ENCODE assay signal across 1 cellular context in the genomic region with DNA sequence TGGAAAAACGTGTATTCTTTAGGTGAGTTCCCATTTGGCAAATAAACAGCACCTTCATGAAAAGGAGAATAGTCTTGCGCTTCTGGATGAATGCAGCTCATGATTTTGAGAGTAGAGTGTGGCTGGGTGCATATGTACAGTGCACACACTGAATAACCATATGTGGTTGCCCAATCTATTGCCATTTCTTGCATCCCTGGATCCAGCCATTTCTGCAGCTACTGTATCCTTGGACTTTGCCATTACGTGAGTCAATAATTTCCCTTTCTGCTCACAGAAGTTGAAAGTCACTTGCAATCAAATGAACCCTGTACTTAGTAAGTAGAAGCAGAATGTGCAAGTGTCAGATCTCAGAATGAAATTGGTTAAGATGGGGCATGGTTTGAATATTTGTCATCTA.
TF ChIP-seq lines count a peak whose summit lies in the region.

No MANE protein-coding gene starts in this region.

TF ChIP-seq in HepG2, 621 proteins besides CTCF, POLR2A, EP300 and RAD21 (continued from another document and continues in another):
- TF ChIP-seq, protein P1, sequence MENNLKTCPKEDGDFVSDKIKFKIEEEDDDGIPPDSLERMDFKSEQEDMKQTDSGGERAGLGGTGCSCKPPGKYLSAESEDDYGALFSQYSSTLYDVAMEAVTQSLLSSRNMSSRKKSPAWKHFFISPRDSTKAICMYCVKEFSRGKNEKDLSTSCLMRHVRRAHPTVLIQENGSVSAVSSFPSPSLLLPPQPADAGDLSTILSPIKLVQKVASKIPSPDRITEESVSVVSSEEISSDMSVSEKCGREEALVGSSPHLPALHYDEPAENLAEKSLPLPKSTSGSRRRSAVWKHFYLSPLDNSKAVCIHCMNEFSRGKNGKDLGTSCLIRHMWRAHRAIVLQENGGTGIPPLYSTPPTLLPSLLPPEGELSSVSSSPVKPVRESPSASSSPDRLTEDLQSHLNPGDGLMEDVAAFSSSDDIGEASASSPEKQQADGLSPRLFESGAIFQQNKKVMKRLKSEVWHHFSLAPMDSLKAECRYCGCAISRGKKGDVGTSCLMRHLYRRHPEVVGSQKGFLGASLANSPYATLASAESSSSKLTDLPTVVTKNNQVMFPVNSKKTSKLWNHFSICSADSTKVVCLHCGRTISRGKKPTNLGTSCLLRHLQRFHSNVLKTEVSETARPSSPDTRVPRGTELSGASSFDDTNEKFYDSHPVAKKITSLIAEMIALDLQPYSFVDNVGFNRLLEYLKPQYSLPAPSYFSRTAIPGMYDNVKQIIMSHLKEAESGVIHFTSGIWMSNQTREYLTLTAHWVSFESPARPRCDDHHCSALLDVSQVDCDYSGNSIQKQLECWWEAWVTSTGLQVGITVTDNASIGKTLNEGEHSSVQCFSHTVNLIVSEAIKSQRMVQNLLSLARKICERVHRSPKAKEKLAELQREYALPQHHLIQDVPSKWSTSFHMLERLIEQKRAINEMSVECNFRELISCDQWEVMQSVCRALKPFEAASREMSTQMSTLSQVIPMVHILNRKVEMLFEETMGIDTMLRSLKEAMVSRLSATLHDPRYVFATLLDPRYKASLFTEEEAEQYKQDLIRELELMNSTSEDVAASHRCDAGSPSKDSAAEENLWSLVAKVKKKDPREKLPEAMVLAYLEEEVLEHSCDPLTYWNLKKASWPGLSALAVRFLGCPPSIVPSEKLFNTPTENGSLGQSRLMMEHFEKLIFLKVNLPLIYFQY (CRISPR knock-in tag; IDR thresholded peaks at IDR 0.05; ENCODE audit: borderline replicate concordance): no peak
- TF ChIP-seq GZF1 (CRISPR knock-in tag; IDR thresholded peaks at IDR 0.05) (no peak), MATR3 (CRISPR knock-in tag; IDR thresholded peaks at IDR 0.05) (no peak), PHF20 (CRISPR knock-in tag; IDR thresholded peaks at IDR 0.05) (no peak), ZNF557 (CRISPR knock-in tag; IDR thresholded peaks at IDR 0.05) (no peak), NR2F6 (IDR thresholded peaks at IDR 0.05) (no peak), NR2F6 (CRISPR knock-in tag; IDR thresholded peaks at IDR 0.05) (peak; percentile 32; the same call in 1 of the 2 replicates), SPEN (CRISPR knock-in tag; IDR thresholded peaks at IDR 0.05; ENCODE audit: low read depth) (peak; percentile 31; the same call in 1 of the 2 replicates), SRSF9 (IDR thresholded peaks at IDR 0.05; ENCODE audit: borderline replicate concordance, insufficient read depth, low read depth, low read length, poor library complexity, severe bottlenecking) (no peak), TOE1 (CRISPR knock-in tag; IDR thresholded peaks at IDR 0.05) (no peak), ZNF605 (CRISPR knock-in tag; IDR thresholded peaks at IDR 0.05) (no peak), MIER3 (CRISPR knock-in tag; IDR thresholded peaks at IDR 0.05; ENCODE audit: borderline replicate concordance) (peak; percentile 55; the same call in 1 of the 2 replicates), ZFAT (CRISPR knock-in tag; conservative IDR thresholded peaks at IDR 0.05) (no peak), ZNF34 (CRISPR knock-in tag; IDR thresholded peaks at IDR 0.05; ENCODE audit: borderline replicate concordance) (no peak), ZBTB1 (CRISPR knock-in tag; IDR thresholded peaks at IDR 0.05; ENCODE audit: borderline replicate concordance) (no peak), ZNF282 (IDR thresholded peaks at IDR 0.05; ENCODE audit: partially characterized antibody) (no peak), NFIB (CRISPR knock-in tag; IDR thresholded peaks at IDR 0.05; ENCODE audit: borderline replicate concordance) (no peak), ZNF616 (CRISPR knock-in tag; IDR thresholded peaks at IDR 0.05; ENCODE audit: low read depth) (no peak), ZZZ3 (CRISPR knock-in tag; IDR thresholded peaks at IDR 0.05; ENCODE audit: borderline replicate concordance) (no peak), CEBPG (CRISPR knock-in tag; IDR thresholded peaks at IDR 0.05) (peak; percentile 90), HDAC6 (IDR thresholded peaks at IDR 0.05; ENCODE audit: low read depth, low read length) (no peak), ZNF713 (CRISPR knock-in tag; IDR thresholded peaks at IDR 0.05) (no peak), MZF1 (CRISPR knock-in tag; IDR thresholded peaks at IDR 0.05; ENCODE audit: borderline replicate concordance) (no peak), ZFY (CRISPR knock-in tag; IDR thresholded peaks at IDR 0.05) (no peak), REPIN1 (CRISPR knock-in tag; IDR thresholded peaks at IDR 0.05; ENCODE audit: borderline replicate concordance, low read depth) (peak; percentile 34; the same call in 1 of the 2 replicates), PPARG (CRISPR knock-in tag; conservative IDR thresholded peaks at IDR 0.05) (no peak), ZNF564 (CRISPR knock-in tag; IDR thresholded peaks at IDR 0.05) (no peak), TEAD3 (CRISPR knock-in tag; optimal IDR thresholded peaks at IDR 0.05; ENCODE audit: borderline replicate concordance) (no peak), MAFG (CRISPR knock-in tag; IDR thresholded peaks at IDR 0.05) (no peak), MEIS2 (CRISPR knock-in tag; IDR thresholded peaks at IDR 0.05) (0 out of 2 replicates have a peak, but pooled peaks have one; percentile 23), ZKSCAN1 (IDR thresholded peaks at IDR 0.05; ENCODE audit: low read length) (no peak), MED1 (CRISPR knock-in tag; IDR thresholded peaks at IDR 0.05) (peak; percentile 52), SSRP1 (CRISPR knock-in tag; IDR thresholded peaks at IDR 0.05) (no peak), ZNF546 (CRISPR knock-in tag; conservative IDR thresholded peaks at IDR 0.05) (no peak), ZNF607 (CRISPR knock-in tag; IDR thresholded peaks at IDR 0.05; ENCODE audit: borderline replicate concordance) (no peak), SP2 (CRISPR knock-in tag; IDR thresholded peaks at IDR 0.05) (no peak), HNF4G (IDR thresholded peaks at IDR 0.05; ENCODE audit: borderline replicate concordance, low read depth, low read length) (peak; percentile 73), HNF4G (CRISPR knock-in tag; IDR thresholded peaks at IDR 0.05; ENCODE audit: borderline replicate concordance, low read depth) (peak; percentile 72), GATA4 (IDR thresholded peaks at IDR 0.05; ENCODE audit: borderline replicate concordance, low read depth) (no peak), RARA (CRISPR knock-in tag; IDR thresholded peaks at IDR 0.05) (peak; percentile 27; the same call in 1 of the 2 replicates), ZNF432 (CRISPR knock-in tag; IDR thresholded peaks at IDR 0.05; ENCODE audit: borderline replicate concordance) (no peak), FOXA1 (IDR thresholded peaks at IDR 0.05) (no peak), FOXA1 (CRISPR knock-in tag; IDR thresholded peaks at IDR 0.05) (peak; percentile 38; the same call in 1 of the 2 replicates)
- TF ChIP-seq, protein P2, sequence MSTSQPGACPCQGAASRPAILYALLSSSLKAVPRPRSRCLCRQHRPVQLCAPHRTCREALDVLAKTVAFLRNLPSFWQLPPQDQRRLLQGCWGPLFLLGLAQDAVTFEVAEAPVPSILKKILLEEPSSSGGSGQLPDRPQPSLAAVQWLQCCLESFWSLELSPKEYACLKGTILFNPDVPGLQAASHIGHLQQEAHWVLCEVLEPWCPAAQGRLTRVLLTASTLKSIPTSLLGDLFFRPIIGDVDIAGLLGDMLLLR (CRISPR knock-in tag; IDR thresholded peaks at IDR 0.05): no peak
- TF ChIP-seq, protein P3, sequence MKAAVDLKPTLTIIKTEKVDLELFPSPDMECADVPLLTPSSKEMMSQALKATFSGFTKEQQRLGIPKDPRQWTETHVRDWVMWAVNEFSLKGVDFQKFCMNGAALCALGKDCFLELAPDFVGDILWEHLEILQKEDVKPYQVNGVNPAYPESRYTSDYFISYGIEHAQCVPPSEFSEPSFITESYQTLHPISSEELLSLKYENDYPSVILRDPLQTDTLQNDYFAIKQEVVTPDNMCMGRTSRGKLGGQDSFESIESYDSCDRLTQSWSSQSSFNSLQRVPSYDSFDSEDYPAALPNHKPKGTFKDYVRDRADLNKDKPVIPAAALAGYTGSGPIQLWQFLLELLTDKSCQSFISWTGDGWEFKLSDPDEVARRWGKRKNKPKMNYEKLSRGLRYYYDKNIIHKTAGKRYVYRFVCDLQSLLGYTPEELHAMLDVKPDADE (CRISPR knock-in tag; IDR thresholded peaks at IDR 0.05): no peak
- TF ChIP-seq, protein P4, sequence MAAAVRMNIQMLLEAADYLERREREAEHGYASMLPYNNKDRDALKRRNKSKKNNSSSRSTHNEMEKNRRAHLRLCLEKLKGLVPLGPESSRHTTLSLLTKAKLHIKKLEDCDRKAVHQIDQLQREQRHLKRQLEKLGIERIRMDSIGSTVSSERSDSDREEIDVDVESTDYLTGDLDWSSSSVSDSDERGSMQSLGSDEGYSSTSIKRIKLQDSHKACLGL (CRISPR knock-in tag; IDR thresholded peaks at IDR 0.05): no peak
- TF ChIP-seq, protein P5, sequence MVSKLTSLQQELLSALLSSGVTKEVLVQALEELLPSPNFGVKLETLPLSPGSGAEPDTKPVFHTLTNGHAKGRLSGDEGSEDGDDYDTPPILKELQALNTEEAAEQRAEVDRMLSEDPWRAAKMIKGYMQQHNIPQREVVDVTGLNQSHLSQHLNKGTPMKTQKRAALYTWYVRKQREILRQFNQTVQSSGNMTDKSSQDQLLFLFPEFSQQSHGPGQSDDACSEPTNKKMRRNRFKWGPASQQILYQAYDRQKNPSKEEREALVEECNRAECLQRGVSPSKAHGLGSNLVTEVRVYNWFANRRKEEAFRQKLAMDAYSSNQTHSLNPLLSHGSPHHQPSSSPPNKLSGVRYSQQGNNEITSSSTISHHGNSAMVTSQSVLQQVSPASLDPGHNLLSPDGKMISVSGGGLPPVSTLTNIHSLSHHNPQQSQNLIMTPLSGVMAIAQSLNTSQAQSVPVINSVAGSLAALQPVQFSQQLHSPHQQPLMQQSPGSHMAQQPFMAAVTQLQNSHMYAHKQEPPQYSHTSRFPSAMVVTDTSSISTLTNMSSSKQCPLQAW (CRISPR knock-in tag; IDR thresholded peaks at IDR 0.05): peak; percentile 68
- TF ChIP-seq, protein P6, sequence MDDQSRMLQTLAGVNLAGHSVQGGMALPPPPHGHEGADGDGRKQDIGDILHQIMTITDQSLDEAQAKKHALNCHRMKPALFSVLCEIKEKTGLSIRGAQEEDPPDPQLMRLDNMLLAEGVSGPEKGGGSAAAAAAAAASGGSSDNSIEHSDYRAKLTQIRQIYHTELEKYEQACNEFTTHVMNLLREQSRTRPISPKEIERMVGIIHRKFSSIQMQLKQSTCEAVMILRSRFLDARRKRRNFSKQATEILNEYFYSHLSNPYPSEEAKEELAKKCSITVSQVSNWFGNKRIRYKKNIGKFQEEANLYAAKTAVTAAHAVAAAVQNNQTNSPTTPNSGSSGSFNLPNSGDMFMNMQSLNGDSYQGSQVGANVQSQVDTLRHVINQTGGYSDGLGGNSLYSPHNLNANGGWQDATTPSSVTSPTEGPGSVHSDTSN (CRISPR knock-in tag; IDR thresholded peaks at IDR 0.05; ENCODE audit: borderline replicate concordance): no peak
- TF ChIP-seq, protein P7, sequence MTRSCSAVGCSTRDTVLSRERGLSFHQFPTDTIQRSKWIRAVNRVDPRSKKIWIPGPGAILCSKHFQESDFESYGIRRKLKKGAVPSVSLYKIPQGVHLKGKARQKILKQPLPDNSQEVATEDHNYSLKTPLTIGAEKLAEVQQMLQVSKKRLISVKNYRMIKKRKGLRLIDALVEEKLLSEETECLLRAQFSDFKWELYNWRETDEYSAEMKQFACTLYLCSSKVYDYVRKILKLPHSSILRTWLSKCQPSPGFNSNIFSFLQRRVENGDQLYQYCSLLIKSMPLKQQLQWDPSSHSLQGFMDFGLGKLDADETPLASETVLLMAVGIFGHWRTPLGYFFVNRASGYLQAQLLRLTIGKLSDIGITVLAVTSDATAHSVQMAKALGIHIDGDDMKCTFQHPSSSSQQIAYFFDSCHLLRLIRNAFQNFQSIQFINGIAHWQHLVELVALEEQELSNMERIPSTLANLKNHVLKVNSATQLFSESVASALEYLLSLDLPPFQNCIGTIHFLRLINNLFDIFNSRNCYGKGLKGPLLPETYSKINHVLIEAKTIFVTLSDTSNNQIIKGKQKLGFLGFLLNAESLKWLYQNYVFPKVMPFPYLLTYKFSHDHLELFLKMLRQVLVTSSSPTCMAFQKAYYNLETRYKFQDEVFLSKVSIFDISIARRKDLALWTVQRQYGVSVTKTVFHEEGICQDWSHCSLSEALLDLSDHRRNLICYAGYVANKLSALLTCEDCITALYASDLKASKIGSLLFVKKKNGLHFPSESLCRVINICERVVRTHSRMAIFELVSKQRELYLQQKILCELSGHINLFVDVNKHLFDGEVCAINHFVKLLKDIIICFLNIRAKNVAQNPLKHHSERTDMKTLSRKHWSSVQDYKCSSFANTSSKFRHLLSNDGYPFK (CRISPR knock-in tag; IDR thresholded peaks at IDR 0.05; ENCODE audit: borderline replicate concordance): no peak
- TF ChIP-seq, protein P8, sequence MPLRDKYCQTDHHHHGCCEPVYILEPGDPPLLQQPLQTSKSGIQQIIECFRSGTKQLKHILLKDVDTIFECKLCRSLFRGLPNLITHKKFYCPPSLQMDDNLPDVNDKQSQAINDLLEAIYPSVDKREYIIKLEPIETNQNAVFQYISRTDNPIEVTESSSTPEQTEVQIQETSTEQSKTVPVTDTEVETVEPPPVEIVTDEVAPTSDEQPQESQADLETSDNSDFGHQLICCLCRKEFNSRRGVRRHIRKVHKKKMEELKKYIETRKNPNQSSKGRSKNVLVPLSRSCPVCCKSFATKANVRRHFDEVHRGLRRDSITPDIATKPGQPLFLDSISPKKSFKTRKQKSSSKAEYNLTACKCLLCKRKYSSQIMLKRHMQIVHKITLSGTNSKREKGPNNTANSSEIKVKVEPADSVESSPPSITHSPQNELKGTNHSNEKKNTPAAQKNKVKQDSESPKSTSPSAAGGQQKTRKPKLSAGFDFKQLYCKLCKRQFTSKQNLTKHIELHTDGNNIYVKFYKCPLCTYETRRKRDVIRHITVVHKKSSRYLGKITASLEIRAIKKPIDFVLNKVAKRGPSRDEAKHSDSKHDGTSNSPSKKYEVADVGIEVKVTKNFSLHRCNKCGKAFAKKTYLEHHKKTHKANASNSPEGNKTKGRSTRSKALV (CRISPR knock-in tag; IDR thresholded peaks at IDR 0.05): no peak
- TF ChIP-seq, protein P9, sequence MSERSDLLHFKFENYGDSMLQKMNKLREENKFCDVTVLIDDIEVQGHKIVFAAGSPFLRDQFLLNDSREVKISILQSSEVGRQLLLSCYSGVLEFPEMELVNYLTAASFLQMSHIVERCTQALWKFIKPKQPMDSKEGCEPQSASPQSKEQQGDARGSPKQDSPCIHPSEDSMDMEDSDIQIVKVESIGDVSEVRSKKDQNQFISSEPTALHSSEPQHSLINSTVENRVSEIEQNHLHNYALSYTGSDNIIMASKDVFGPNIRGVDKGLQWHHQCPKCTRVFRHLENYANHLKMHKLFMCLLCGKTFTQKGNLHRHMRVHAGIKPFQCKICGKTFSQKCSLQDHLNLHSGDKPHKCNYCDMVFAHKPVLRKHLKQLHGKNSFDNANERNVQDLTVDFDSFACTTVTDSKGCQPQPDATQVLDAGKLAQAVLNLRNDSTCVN (CRISPR knock-in tag; IDR thresholded peaks at IDR 0.05; ENCODE audit: borderline replicate concordance): no peak
